Comparison of ENCODE assay signal across 8 cellular contexts in the genomic region with DNA sequence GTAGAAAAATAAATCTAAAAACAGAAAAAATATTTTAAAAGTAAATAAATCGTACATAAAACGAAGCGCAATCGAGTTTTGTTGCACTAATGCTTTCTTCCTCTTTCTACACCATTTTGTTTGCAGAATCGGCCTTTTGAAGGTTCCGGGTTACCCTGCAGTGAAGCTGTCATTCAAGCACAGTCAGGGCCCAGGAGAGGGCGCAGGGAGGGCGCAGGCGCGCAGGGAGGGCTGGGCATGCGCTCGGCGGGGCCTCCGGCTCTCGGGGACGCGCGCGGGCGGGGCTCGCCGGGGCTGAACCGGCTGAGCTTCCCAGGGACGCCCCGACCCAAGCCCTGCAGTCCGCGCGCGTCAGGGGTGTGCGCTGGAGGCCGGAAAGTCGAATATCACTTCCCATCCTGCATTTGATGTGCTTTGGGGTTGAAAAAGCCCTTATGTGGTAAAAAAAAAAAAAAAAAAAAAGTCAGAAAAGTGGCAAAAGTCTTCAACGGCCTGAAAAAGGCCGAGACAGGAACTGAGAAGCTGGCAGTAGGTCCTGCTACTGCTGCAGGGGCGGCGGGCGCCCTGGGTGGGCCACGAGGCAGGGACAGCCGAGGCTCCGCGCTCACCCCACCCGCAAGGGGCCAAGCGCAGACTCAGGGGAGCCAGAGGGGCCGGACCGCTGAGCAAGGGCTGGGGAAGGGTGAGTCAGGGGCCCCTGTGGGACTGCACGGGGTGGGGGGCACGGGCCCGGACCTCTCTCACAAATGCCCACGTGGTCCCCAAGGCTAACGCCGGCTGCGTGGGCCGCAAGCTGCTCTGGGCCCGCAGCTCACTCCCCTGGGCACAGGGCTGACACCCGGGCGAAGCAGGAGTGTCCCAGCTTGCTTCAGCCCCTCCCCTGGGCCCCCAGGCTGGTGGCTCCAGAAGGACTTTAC.
A peak's percentile ranks its signal among the peaks of the same experiment; 100 is the strongest.
DNase-seq lines count a peak whose midpoint lies in the region; ATAC-seq lines count a peak whose summit lies in the region.

No MANE protein-coding gene starts in this region.

- DNase-seq in NT2/D1 (ENCODE audit: low read depth, low spot score): peak; percentile 50
- DNase-seq in activated T-cell treated with anti-CD3 and anti-CD28 coated beads for 4 hours: peak; percentile 76
- DNase-seq in epithelial cell of prostate (ENCODE audit: low read depth, low spot score): peak; percentile 51
- peak; percentile 84 for DNase-seq in middle frontal gyrus (ENCODE audit: extremely low spot score, low spot score)
- DNase-seq in stimulated activated CD8-positive, alpha-beta memory T cell treated with anti-CD3 and anti-CD28 coated beads, Interleukin-15, amount 100 ng/mL, for 48 hours (ENCODE audit: low read depth in 2 of 2): peak; percentile 85 to 90

- no peaks in the 10 kb centered on the region for H3K36me3 ChIP-seq in BLaER1
- peaks cover 8% of the 10 kb centered on the region for H3K36me3 ChIP-seq in NT2/D1 (ENCODE audit: insufficient read depth, insufficient read length, low read length)

- peaks cover 13% of the 10 kb centered on the region; the same call in 1 of the 2 replicates for H3K9me3 ChIP-seq in BLaER1
- peaks cover 1% of the 10 kb centered on the region; the same call in 1 of the 2 replicates for H3K9me3 ChIP-seq in NT2/D1 (ENCODE audit: insufficient read depth, low read length)

- H3K4me1 ChIP-seq in BLaER1 (peaks cover 28% of the 10 kb centered on the region), NT2/D1 (ENCODE audit: insufficient read depth, insufficient read length) (no peaks in the 10 kb centered on the region)

- ATAC-seq in GM19351 (IDR thresholded peaks at IDR 0.05; ENCODE audit: unreplicated experiment): peak; percentile 99
- peak; percentile 98 for ATAC-seq in HG03469 (IDR thresholded peaks at IDR 0.05; ENCODE audit: unreplicated experiment)

- no peak overlapping the region for H3K9ac ChIP-seq in BLaER1
- peak overlapping the region; percentile 50 for H3K9ac ChIP-seq in NT2/D1 (ENCODE audit: insufficient read length, low read depth)

- H3K27me3 ChIP-seq in BLaER1 (no peaks in the 10 kb centered on the region), NT2/D1 (ENCODE audit: insufficient read depth, insufficient read length) (no peaks in the 10 kb centered on the region)

- H3K4me3 ChIP-seq in BLaER1 (0 out of 2 replicates have a peak overlapping the region, but pooled peaks have one; percentile 7), NT2/D1 (ENCODE audit: insufficient read length, low read depth) (peak overlapping the region; percentile 8)

- no peaks in the 10 kb centered on the region for H4K20me1 ChIP-seq in BLaER1

- no peak overlapping the region for H3K4me2 ChIP-seq in BLaER1

- no peak overlapping the region for H3K27ac ChIP-seq in BLaER1
- peak overlapping the region; percentile 69 for H3K27ac ChIP-seq in epithelial cell of prostate
